Comparison of ENCODE assay signal across 17 cellular contexts in genomic region chr14:104118006-104118844, GRCh38. TPM values are rescaled to one million over a fixed set of nuclear protein-coding genes. Genes with fewer than 3 reads are reported as not detected.
DNase-seq lines count a peak whose midpoint lies in the region; ATAC-seq, FAIRE-seq and TF ChIP-seq lines count a peak whose summit lies in the region.
"Had no signal": no experiment of that assay in that cellular context is flagged by ENCODE, and none has a peak within 500 bp of the region (broad histone marks: within the 10 kb centered on the region; RNA-seq: fewer than 3 reads in every experiment).

No MANE protein-coding gene starts in this region.

- H3K27ac Mint-ChIP-seq in mesothelial cell of epicardium, result no peak overlapping the region
- H3K27ac Mint-ChIP-seq: neural progenitor cell had no signal

- H3K4ac ChIP-seq in H1 (replicated peaks; ENCODE audit: insufficient read length, low read depth, low read length), result no peak overlapping the region

- ATAC-seq in GM19023 (IDR thresholded peaks at IDR 0.05; ENCODE audit: unreplicated experiment) (no peak), GM21717 (IDR thresholded peaks at IDR 0.05; ENCODE audit: unreplicated experiment) (no peak)

- no peak for TF ChIP-seq EP300 in H1 (IDR thresholded peaks at IDR 0.05; ENCODE audit: borderline replicate concordance in 1 of 2, low read depth in 2 of 2, low read length in 2 of 2)

- no peak overlapping the region for H3K23ac ChIP-seq in H1 (ENCODE audit: insufficient read length)

- H3K9ac ChIP-seq in H1 (replicated peaks in 1 of 4; ENCODE audit: extremely low read depth in 1 of 4, low read depth in 3 of 4, low read length in 3 of 4), result no peak overlapping the region
- H3K9ac ChIP-seq: neural progenitor cell had no signal

- no peaks in the 10 kb centered on the region for H3K79me1 ChIP-seq in H1 (ENCODE audit: low read depth, low read length)

- H3K27me3 Mint-ChIP-seq in mesothelial cell of epicardium (ENCODE audit: low read depth), result peaks cover 62% of the 10 kb centered on the region

- no peak for TF ChIP-seq POLR2A in H1 (IDR thresholded peaks at IDR 0.05; ENCODE audit: control extremely low read depth in 1 of 2, low read depth in 2 of 2, low read length in 2 of 2)

- H4K8ac ChIP-seq in H1 (ENCODE audit: extremely low read depth, insufficient read depth, low read length), result peak overlapping the region; percentile 2; the same call in 1 of the 2 replicates

- peak; percentile 1 for DNase-seq in stimulated activated CD4-positive, alpha-beta T cell treated with anti-CD3 and anti-CD28 coated beads, Interleukin-15, amount 100 ng/mL, for 24 hours
- DNase-seq in stimulated activated CD4-positive, alpha-beta T cell treated with anti-CD3 and anti-CD28 coated beads, Interleukin-4, amount 100 ng/mL, for 24 hours, result no peak
- DNase-seq in H1 (ENCODE audit: low read depth in 1 of 2, low spot score in 2 of 2), result peak in 1 of 2 experiments; percentile 53
- DNase-seq in mesothelial cell of epicardium (ENCODE audit: low spot score in 2 of 2, unreplicated experiment in 2 of 2), result peak; percentile 18 to 39
- DNase-seq in hypothalamus (lab: John Stamatoyannopoulos, UW), result no peak
- no peak for DNase-seq in activated T-cell treated with anti-CD3 and anti-CD28 coated beads for 4 hours
- DNase-seq: adrenal gland, dermis blood vessel endothelial cell, foreskin fibroblast, NCI-H1092, NCI-H446 had no signal

- no peaks in the 10 kb centered on the region for H3K36me3 Mint-ChIP-seq in mesothelial cell of epicardium
- H3K36me3 Mint-ChIP-seq: neural progenitor cell had no signal

- peak overlapping the region; percentile 52 to 81 for H3K4me2 ChIP-seq in H1 (ENCODE audit: insufficient read depth in 1 of 2, low read depth in 2 of 2, low read length in 2 of 2)

- no peak overlapping the region for H2AFZ ChIP-seq in H1 (ENCODE audit: low read length)

- FAIRE-seq in H1 (lab: Jason Lieb, UNC), result no peak
- FAIRE-seq: HTR-8/SVneo had no signal

- H3K4me3 ChIP-seq in H1 (ENCODE audit: extremely low read depth in 1 of 4, insufficient read depth in 2 of 4, low read depth in 3 of 4, low read length in 4 of 4), result peak overlapping the region in 1 of 4 experiments; percentile 62; a peak in 2 of 8 replicates

- H3K4me1 ChIP-seq in H1 (replicated peaks in 1 of 4; ENCODE audit: control insufficient read depth in 3 of 4, insufficient read depth in 4 of 4, low read length in 3 of 4), result peaks cover 0 to 11% (median 3%) of the 10 kb centered on the region in 4 experiments; a peak in 6 of 7 replicates
- H3K4me1 ChIP-seq: neural progenitor cell had no signal

- no peak overlapping the region for H3K18ac ChIP-seq in H1 (ENCODE audit: extremely low read depth, low read length)

- H2BK5ac ChIP-seq in H1 (ENCODE audit: low read depth, low read length), result no peak overlapping the region

- CTCF ChIA-PET in H1 (lab: Charles Lee; ENCODE audit: partially characterized antibody), result interaction anchor here (1.1 to 3.8 kb wide), 5 partner anchors 16 to 112 kb away, joined by 3 to 18 read pairs (median 4); no protein-coding TSS in a partner anchor

- H2BK20ac ChIP-seq in H1 (ENCODE audit: low read length), result no peak overlapping the region

- no peak overlapping the region for H3K56ac ChIP-seq in H1 (replicated peaks; ENCODE audit: insufficient read length, low read depth, low read length)

- H3K79me2 ChIP-seq in H1 (ENCODE audit: control insufficient read depth in 1 of 2, insufficient read depth in 2 of 2, low read length in 2 of 2), result no peaks in the 10 kb centered on the region

- peaks cover 17 to 39% (median 29%) of the 10 kb centered on the region in 4 experiments for H3K27me3 ChIP-seq in H1 (replicated peaks in 1 of 4; ENCODE audit: control insufficient read depth in 3 of 4, extremely low read depth in 1 of 4, insufficient read depth in 3 of 4, low read length in 3 of 4)

- no peak overlapping the region for H2AK5ac ChIP-seq in H1 (ENCODE audit: low read depth, low read length)

- H3K14ac ChIP-seq in H1 (ENCODE audit: insufficient read length), result no peak overlapping the region

- 86% methylated on average over 27 of the region's 30 CpGs; no CpG with 5 or more reads in 1 of the 2 experiments for WGBS in H1 (ENCODE audit: extremely low coverage in 1 of 2, insufficient coverage in 1 of 2, insufficient read length in 1 of 2, insufficient replicate concordance in 2 of 2, low coverage in 1 of 2, low lambda C conversion rate in 2 of 2, missing lambda C conversion rate in 1 of 2), 2 experiments

- H2BK15ac ChIP-seq in H1 (ENCODE audit: low read length), result no peak overlapping the region

- H3K27ac ChIP-seq in H1 (ENCODE audit: low read depth, low read length), result no peak overlapping the region
- H3K27ac ChIP-seq: adrenal gland, neural progenitor cell had no signal

- no peak overlapping the region for H4K5ac ChIP-seq in H1 (ENCODE audit: insufficient read length, low read depth, low read length)

- no peak overlapping the region for H2BK12ac ChIP-seq in H1 (ENCODE audit: low read depth, low read length)

- peaks cover 0 to 3% of the 10 kb centered on the region in 2 experiments for H4K20me1 ChIP-seq in H1 (replicated peaks in 1 of 2; ENCODE audit: control insufficient read depth in 1 of 2, insufficient read depth in 2 of 2, low read length in 2 of 2)

- H3K36me3 ChIP-seq in H1 (ENCODE audit: control insufficient read depth in 2 of 4, insufficient read depth in 4 of 4, low read length in 3 of 4), result no peaks in the 10 kb centered on the region; a peak in 1 of 8 replicates
- H3K36me3 ChIP-seq: adrenal gland, neural progenitor cell, Peyer's patch had no signal

- no peaks in the 10 kb centered on the region for H3K9me3 Mint-ChIP-seq in mesothelial cell of epicardium
- H3K9me3 Mint-ChIP-seq: neural progenitor cell had no signal

- H4K91ac ChIP-seq in H1 (replicated peaks; ENCODE audit: insufficient read length, low read length), result no peak overlapping the region

- H3K4me3 Mint-ChIP-seq in mesothelial cell of epicardium, result peak overlapping the region; percentile 17
- H3K4me3 Mint-ChIP-seq: neural progenitor cell had no signal

- no peak for TF ChIP-seq CTCF in H1 (IDR thresholded peaks at IDR 0.05; ENCODE audit: control extremely low read depth in 1 of 3, insufficient read depth in 1 of 3, low read depth in 1 of 3, low read length in 3 of 3)
- TF ChIP-seq CTCF in mesothelial cell of epicardium (IDR thresholded peaks at IDR 0.05; ENCODE audit: unreplicated experiment), result no peak

- H3K23me2 ChIP-seq in H1 (ENCODE audit: low read depth, low read length), result peaks cover 12% of the 10 kb centered on the region; the same call in 1 of the 2 replicates

- no peak for TF ChIP-seq RAD21 in H1 (IDR thresholded peaks at IDR 0.05 in 1 of 2, conservative IDR thresholded peaks at IDR 0.05 in 1 of 2; ENCODE audit: low read depth in 2 of 2, low read length in 2 of 2)

- H3K9me3 ChIP-seq in H1 (ENCODE audit: insufficient read depth in 2 of 2, low read depth in 1 of 2, low read length in 1 of 2), result no peaks in the 10 kb centered on the region
- H3K9me3 ChIP-seq: adrenal gland, Peyer's patch had no signal

- POLR2A ChIA-PET in H1 (lab: Charles Lee; ENCODE audit: partially characterized antibody), result no interaction called here

- no peak overlapping the region for H2BK120ac ChIP-seq in H1 (replicated peaks; ENCODE audit: low read depth, low read length)

- peaks cover 10% of the 10 kb centered on the region for H3K4me1 Mint-ChIP-seq in mesothelial cell of epicardium
- H3K4me1 Mint-ChIP-seq: neural progenitor cell had no signal

TF ChIP-seq in H1, 55 proteins besides CTCF, POLR2A, EP300 and RAD21:
- TF ChIP-seq NANOG (IDR thresholded peaks at IDR 0.05; ENCODE audit: insufficient read depth, low read depth, low read length, poor library complexity, severe bottlenecking), result no peak

RNA-seq across cellular contexts. Expression of gene KIF26A, which starts 20.2 kb away (rescaled TPM):
- 41.6 and 42.3 TPM in 2 replicates for total RNA-seq in H1 (2021; fragmentation: NEBNext Ultra II Directional; extraction: Animal tissue kit (Norgen Biotek cat#: 25700))
- 11.5 and 25.9 TPM in 2 replicates for polyA plus RNA-seq in H1 (2011; rRNA removed)
- polyA plus RNA-seq in H1 (2011; cell fraction: cytosol; rRNA removed), result 18.3 TPM
- 49.7 TPM for polyA plus RNA-seq in H1 (2011; cell fraction: nucleus; rRNA removed)
- polyA plus RNA-seq in H1 (2012, experiment 1 of 2), result 14.7 to 22.6 TPM (median 20.0 TPM) in 4 replicates
- polyA plus RNA-seq in H1 (2012, experiment 2 of 2), result 16.2 TPM
- 13.6 TPM for polyA plus RNA-seq in H1 (2013, experiment 1 of 2)
- 12.8 TPM for polyA plus RNA-seq in H1 (2013, experiment 2 of 2)
- 2.8 and 6.1 TPM in 2 replicates for polyA minus RNA-seq in H1 (2011; rRNA and poly(A)+ RNA removed)
- polyA minus RNA-seq in H1 (2011; cell fraction: cytosol; rRNA and poly(A)+ RNA removed), result 24.9 TPM
- polyA minus RNA-seq in H1 (2011; cell fraction: nucleus; rRNA and poly(A)+ RNA removed), result 24.4 TPM
- total RNA-seq in mesothelial cell of epicardium, result 18.4 to 20.0 TPM (median 19.4 TPM) in 3 replicates

RNA-seq across cellular contexts. Expression of gene ASPG, which starts 32.7 kb away (rescaled TPM):
- total RNA-seq in H1 (2021; fragmentation: NEBNext Ultra II Directional; extraction: Animal tissue kit (Norgen Biotek cat#: 25700)), result 0.34 and 0.46 TPM in 2 replicates
- polyA plus RNA-seq in H1 (2011; rRNA removed), result 0.59 and 0.89 TPM in 2 replicates
- polyA plus RNA-seq in H1 (2011; cell fraction: cytosol; rRNA removed), result 0.79 TPM
- 6.4 TPM for polyA plus RNA-seq in H1 (2011; cell fraction: nucleus; rRNA removed)
- 0.22 to 1.6 TPM (median 1.0 TPM) in 4 replicates for polyA plus RNA-seq in H1 (2012, experiment 1 of 2)
- polyA plus RNA-seq in H1 (2012, experiment 2 of 2), result 0.21 TPM
- 0.36 TPM for polyA plus RNA-seq in H1 (2013, experiment 1 of 2)
- 0.06 TPM for polyA plus RNA-seq in H1 (2013, experiment 2 of 2)
- polyA minus RNA-seq in H1 (2011; rRNA and poly(A)+ RNA removed), result 0.32 and 1.2 TPM in 2 replicates
- 1.3 TPM for polyA minus RNA-seq in H1 (2011; cell fraction: cytosol; rRNA and poly(A)+ RNA removed)
- polyA minus RNA-seq in H1 (2011; cell fraction: nucleus; rRNA and poly(A)+ RNA removed), result 2.8 TPM
- total RNA-seq in mesothelial cell of epicardium, result 3.3 to 4.0 TPM (median 3.6 TPM) in 3 replicates
- total RNA-seq: dermis blood vessel endothelial cell, kidney epithelial cell had no signal

Comparison
In these comparisons a context has a peak if more than half of its experiments do, and no peak if none do; other contexts are left out.
1. DNase-seq: peak in stimulated activated CD4-positive, alpha-beta T cell treated with anti-CD3 and anti-CD28 coated beads, Interleukin-15, amount 100 ng/mL, for 24 hours (single experiment) and mesothelial cell of epicardium (2 of 2); none in stimulated activated CD4-positive, alpha-beta T cell treated with anti-CD3 and anti-CD28 coated beads, Interleukin-4, amount 100 ng/mL, for 24 hours (single experiment), hypothalamus (0 of 51) and activated T-cell treated with anti-CD3 and anti-CD28 coated beads for 4 hours (single experiment).